ENCODE assay signal across 1 cellular context in genomic region chr9:130150779-130151381, GRCh38.
TF ChIP-seq lines count a peak whose summit lies in the region.

No MANE protein-coding gene starts in this region.

TF ChIP-seq in A549, 52 proteins besides CTCF, POLR2A, EP300 and RAD21 (continued from another document):
- TF ChIP-seq PBX3 (IDR thresholded peaks at IDR 0.05) (no peak), TFCP2L1 (CRISPR knock-in tag; IDR thresholded peaks at IDR 0.05) (peak; percentile 93; the same call in 1 of the 2 replicates), RFX5 (IDR thresholded peaks at IDR 0.05) (no peak), HOXB5 (CRISPR knock-in tag; IDR thresholded peaks at IDR 0.05) (peak; percentile 99), HOXA7 (CRISPR knock-in tag; IDR thresholded peaks at IDR 0.05) (peak; percentile 92), NPAS2 (CRISPR knock-in tag; IDR thresholded peaks at IDR 0.05; ENCODE audit: borderline replicate concordance) (peak; percentile 91), TP53 (CRISPR knock-in tag; IDR thresholded peaks at IDR 0.05) (peak; percentile 93), KDM1A (IDR thresholded peaks at IDR 0.05; ENCODE audit: low read depth) (no peak), CHD4 (IDR thresholded peaks at IDR 0.05; ENCODE audit: borderline replicate concordance) (no peak), NR3C1 (IDR thresholded peaks at IDR 0.05) (no peak), FOXS1 (CRISPR knock-in tag; IDR thresholded peaks at IDR 0.05) (peak; percentile 98), E2F6 (IDR thresholded peaks at IDR 0.05; ENCODE audit: borderline replicate concordance, low read depth) (peak; percentile 44; the same call in 1 of the 2 replicates), HMGXB4 (CRISPR knock-in tag; IDR thresholded peaks at IDR 0.05; ENCODE audit: borderline replicate concordance) (no peak), REST (IDR thresholded peaks at IDR 0.05) (no peak), MAX (IDR thresholded peaks at IDR 0.05) (0 out of 2 replicates have a peak, but pooled peaks have one; percentile 39), ATOH8 (CRISPR knock-in tag; IDR thresholded peaks at IDR 0.05; ENCODE audit: low read depth) (peak; percentile 100), EHMT2 (IDR thresholded peaks at IDR 0.05; ENCODE audit: low read depth) (no peak), HEYL (CRISPR knock-in tag; IDR thresholded peaks at IDR 0.05) (peak; percentile 98), JUN (IDR thresholded peaks at IDR 0.05) (no peak), RARB (CRISPR knock-in tag; IDR thresholded peaks at IDR 0.05) (peak; percentile 92), RCOR1 (IDR thresholded peaks at IDR 0.05; ENCODE audit: low read depth, low read length) (no peak), HDAC2 (IDR thresholded peaks at IDR 0.05) (no peak), BCL3 (IDR thresholded peaks at IDR 0.05) (no peak), HOXB13 (CRISPR knock-in tag; IDR thresholded peaks at IDR 0.05; ENCODE audit: low read depth) (peak; percentile 99), ZNF302 (CRISPR knock-in tag; IDR thresholded peaks at IDR 0.05) (peak; percentile 93), KDM5A (IDR thresholded peaks at IDR 0.05) (no peak), CEBPB (IDR thresholded peaks at IDR 0.05) (no peak)
TF ChIP-seq in A549: peak in this region for 17.
